22 cellular contexts compared by ENCODE assay signal in the genomic region with DNA sequence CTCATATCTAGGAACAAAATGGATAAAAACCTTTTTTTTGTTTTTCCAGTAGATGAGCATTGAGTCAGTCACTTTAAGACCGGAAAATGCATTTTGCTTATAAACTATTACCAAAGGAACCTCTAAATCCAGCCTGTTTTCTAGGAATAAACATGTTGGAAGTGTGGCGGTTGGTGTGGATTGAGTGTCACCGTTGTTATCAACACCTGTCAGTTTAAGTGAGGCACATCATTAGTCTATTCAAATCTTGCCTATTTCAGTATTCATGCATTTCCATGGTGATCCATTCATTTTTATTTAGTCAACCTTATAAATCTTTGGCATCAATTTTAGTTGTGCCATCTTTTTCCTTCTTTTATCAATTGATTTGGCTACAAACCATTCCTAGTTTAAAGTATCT.
"Had no signal": no experiment of that assay in that cellular context is flagged by ENCODE, and none has a peak within 500 bp of the region (broad histone marks: within the 10 kb centered on the region; RNA-seq: fewer than 3 reads in every experiment).

No MANE protein-coding gene starts in this region.

- H3K4me3 ChIP-seq: left ventricle myocardium inferior, thyroid gland had no signal

- H3K36me3 Mint-ChIP-seq: activated CD8-positive, alpha-beta memory T cell treated with anti-CD3 and anti-CD28 coated beads, Interleukin-2, amount 10 ng/mL, durations not matched to agents 7 days and 5 days; activated naive CD4-positive, alpha-beta T cell treated with anti-CD3 and anti-CD28 coated beads, Interleukin-2, amount 10 ng/mL, durations not matched to agents 7 days and 5 days; mesothelial cell of epicardium had no signal

- H3K4me1 ChIP-seq: parathyroid adenoma had no signal

- H3K9me3 Mint-ChIP-seq: activated CD4-positive, alpha-beta T cell treated with anti-CD3 and anti-CD28 coated beads, Interleukin-2, amount 10 ng/mL, durations not matched to agents 7 days and 5 days; activated CD8-positive, alpha-beta T cell treated with anti-CD3 and anti-CD28 coated beads for 36 hours; activated naive CD4-positive, alpha-beta T cell treated with anti-CD3 and anti-CD28 coated beads, Interleukin-2, amount 10 ng/mL, durations not matched to agents 7 days and 5 days; mesothelial cell of epicardium; naive thymus-derived CD8-positive, alpha-beta T cell; T-helper 2 cell treated with Interferon-gamma antibody and Interleukin-4, amounts not matched to agents 5 μg/mL and 100 μg/mL, for 36 hours had no signal

- H3K4me3 Mint-ChIP-seq: activated CD4-positive, alpha-beta T cell treated with anti-CD3 and anti-CD28 coated beads, Interleukin-2, amount 10 ng/mL, durations not matched to agents 7 days and 5 days; activated CD8-positive, alpha-beta memory T cell treated with anti-CD3 and anti-CD28 coated beads, Interleukin-2, amount 10 ng/mL, durations not matched to agents 7 days and 5 days; activated CD8-positive, alpha-beta T cell treated with anti-CD3 and anti-CD28 coated beads for 36 hours; activated naive CD4-positive, alpha-beta T cell treated with anti-CD3 and anti-CD28 coated beads, Interleukin-2, amount 10 ng/mL, durations not matched to agents 7 days and 5 days; T-helper 2 cell treated with Interferon-gamma antibody and Interleukin-4, amounts not matched to agents 5 μg/mL and 100 μg/mL, for 36 hours had no signal

- H3K9me3 ChIP-seq: left ventricle myocardium inferior, thyroid gland had no signal

- H3K9ac ChIP-seq: parathyroid adenoma had no signal

- H3K27ac Mint-ChIP-seq: activated CD4-positive, alpha-beta T cell treated with anti-CD3 and anti-CD28 coated beads, Interleukin-2, amount 10 ng/mL, durations not matched to agents 7 days and 5 days; activated CD8-positive, alpha-beta memory T cell treated with anti-CD3 and anti-CD28 coated beads, Interleukin-2, amount 10 ng/mL, durations not matched to agents 7 days and 5 days; activated CD8-positive, alpha-beta T cell treated with anti-CD3 and anti-CD28 coated beads for 36 hours; activated naive CD4-positive, alpha-beta T cell treated with anti-CD3 and anti-CD28 coated beads, Interleukin-2, amount 10 ng/mL, durations not matched to agents 7 days and 5 days; mesothelial cell of epicardium; naive thymus-derived CD8-positive, alpha-beta T cell; T-helper 2 cell treated with Interferon-gamma antibody and Interleukin-4, amounts not matched to agents 5 μg/mL and 100 μg/mL, for 36 hours had no signal

- H3K36me3 ChIP-seq: left ventricle myocardium inferior, thyroid gland had no signal

- H2AFZ ChIP-seq: parathyroid adenoma had no signal

- H3K27ac ChIP-seq: left ventricle myocardium inferior, parathyroid adenoma, thyroid gland, VCaP had no signal

- DNase-seq: activated CD4-positive, alpha-beta T cell treated with anti-CD3 and anti-CD28 coated beads, Interleukin-2, amount 10 ng/mL, durations not matched to agents 7 days and 5 days; activated CD4-positive, CD25-positive, alpha-beta regulatory T cell treated with anti-CD3 and anti-CD28 coated beads, Interleukin-2, amount 50 U/mL, for 72 hours; activated CD8-positive, alpha-beta memory T cell treated with anti-CD3 and anti-CD28 coated beads, Interleukin-2, amount 10 ng/mL, durations not matched to agents 7 days and 5 days; activated CD8-positive, alpha-beta T cell treated with anti-CD3 and anti-CD28 coated beads for 36 hours; activated effector memory CD4-positive, alpha-beta T cell treated with anti-CD3 and anti-CD28 coated beads, Interleukin-2, amount 50 U/mL, for 16 hours; activated naive CD4-positive, alpha-beta T cell treated with anti-CD3 and anti-CD28 coated beads, Interleukin-2, amount 10 ng/mL, durations not matched to agents 7 days and 5 days; activated T-cell treated with anti-CD3 and anti-CD28 coated beads for 4 hours; amygdala; cerebellar nuclear complex; cortex of kidney; kidney glomerular epithelial cell; left ventricle myocardium inferior; naive thymus-derived CD8-positive, alpha-beta T cell; nucleus accumbens; stimulated activated CD4-positive, alpha-beta T cell treated with anti-CD3 and anti-CD28 coated beads, Interleukin-12 subunit alpha, Interleukin-12 subunit beta, amount 100 ng/mL, for 4 hours; stimulated activated CD4-positive, alpha-beta T cell treated with anti-CD3 and anti-CD28 coated beads, Interleukin-4, amount 100 ng/mL, for 4 hours; stimulated activated naive CD8-positive, alpha-beta T cell treated with anti-CD3 and anti-CD28 coated beads, Interleukin-15, Interleukin-2, amounts not matched to agents 100 U/mL and 50 U/mL, for 24 hours; thyroid gland had no signal
